ENCODE assay signal across 18 cellular contexts in the genomic region with DNA sequence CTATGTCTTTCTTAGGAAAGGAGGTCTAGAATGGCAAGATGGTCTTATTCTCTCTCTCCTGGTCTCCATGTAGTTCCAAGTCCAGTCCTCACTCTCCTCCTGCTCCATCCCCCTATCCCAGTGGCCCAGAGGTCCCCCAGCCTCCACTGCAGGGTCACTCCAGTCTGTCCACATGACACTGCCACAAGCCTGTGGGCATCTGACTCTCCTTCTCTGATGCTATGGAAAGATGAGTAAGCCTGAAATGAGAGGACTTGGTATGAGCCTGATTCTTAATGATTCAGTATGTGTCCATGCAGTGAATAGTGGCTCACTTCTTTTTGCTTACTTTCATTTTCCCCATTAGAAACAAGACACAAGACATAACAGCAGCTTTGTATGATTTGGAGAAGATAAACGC.
A peak's percentile ranks its signal among the peaks of the same experiment; 100 is the strongest.
DNase-seq lines count a peak whose midpoint lies in the region; TF ChIP-seq lines count a peak whose summit lies in the region.
"Had no signal": no experiment of that assay in that cellular context is flagged by ENCODE, and none has a peak within 500 bp of the region (broad histone marks: within the 10 kb centered on the region; RNA-seq: fewer than 3 reads in every experiment).

No MANE protein-coding gene starts in this region.

- peak overlapping the region; percentile 32 for H3K4me3 ChIP-seq in coronary artery
- H3K4me3 ChIP-seq in osteoblast (ENCODE audit: insufficient read depth, low read length) = peak overlapping the region; percentile 57
- no peak overlapping the region for H3K4me3 ChIP-seq in esophagus muscularis mucosa
- H3K4me3 ChIP-seq: BLaER1, HAP-1, lung, neural progenitor cell, uterus had no signal

- H3K27ac ChIP-seq in coronary artery (peak overlapping the region; percentile 35 to 79), osteoblast (ENCODE audit: low read depth, low read length) (peak overlapping the region; percentile 94), esophagus muscularis mucosa (replicated peaks in 1 of 4) (no peak overlapping the region)
- H3K27ac ChIP-seq: BLaER1, neural progenitor cell, uterus had no signal

- TF ChIP-seq EP300 in esophagus muscularis mucosa (IDR thresholded peaks at IDR 0.05) = no peak

- 56% methylated on average over 1 of the region's 1 CpG for WGBS in esophagus muscularis mucosa

- DNase-seq in COLO829 (ENCODE audit: low spot score) = peak; percentile 35
- peak; percentile 75 for DNase-seq in RKO (ENCODE audit: low spot score)
- no peak for DNase-seq in coronary artery (ENCODE audit: low spot score)
- DNase-seq in osteoblast (ENCODE audit: insufficient read length, low spot score, missing footprints) = peak; percentile 72
- no peak for DNase-seq in esophagus muscularis mucosa (ENCODE audit: extremely low spot score)
- no peak for DNase-seq in islet precursor cell
- no peak for DNase-seq in stimulated activated CD4-positive, alpha-beta T cell treated with anti-CD3 and anti-CD28 coated beads, Interleukin-4, amount 100 ng/mL, for 1 hour
- no peak for DNase-seq in globus pallidus (ENCODE audit: low spot score)
- DNase-seq: activated CD4-positive, CD25-positive, alpha-beta regulatory T cell treated with anti-CD3 and anti-CD28 coated beads, Interleukin-2, amount 50 U/mL, for 72 hours; activated naive CD8-positive, alpha-beta T cell treated with anti-CD3 and anti-CD28 coated beads, Interleukin-2, amount 10 ng/mL, durations not matched to agents 7 days and 5 days; NCI-H2227 treated with DMSO at 0.1 percent for 48 hours; stimulated activated CD4-positive, alpha-beta T cell treated with anti-CD3 and anti-CD28 coated beads, Interleukin-15, amount 100 ng/mL, for 24 hours; stimulated activated CD8-positive, alpha-beta memory T cell treated with anti-CD3 and anti-CD28 coated beads, Interleukin-4, amount 100 ng/mL, for 48 hours; uterus had no signal

- no peak overlapping the region for H2AFZ ChIP-seq in osteoblast (ENCODE audit: low read length)
- H2AFZ ChIP-seq: neural progenitor cell had no signal

- no peaks in the 10 kb centered on the region for H4K20me1 ChIP-seq in osteoblast (ENCODE audit: insufficient read depth, low read length)
- H4K20me1 ChIP-seq: BLaER1 had no signal

- H3K4me1 ChIP-seq in osteoblast (ENCODE audit: insufficient read depth, low read length) = peaks cover 5% of the 10 kb centered on the region
- no peaks in the 10 kb centered on the region for H3K4me1 ChIP-seq in esophagus muscularis mucosa
- H3K4me1 ChIP-seq: BLaER1, HAP-1, neural progenitor cell, uterus had no signal

- intact Hi-C loops in esophagus muscularis mucosa (cut with DNase I) = no loop called here

- H3K4me2 ChIP-seq in osteoblast (ENCODE audit: insufficient read depth, low read length) = peak overlapping the region; percentile 76
- H3K4me2 ChIP-seq: BLaER1, neural progenitor cell had no signal

- H3K79me2 ChIP-seq in osteoblast (ENCODE audit: insufficient read depth, low read length) = no peaks in the 10 kb centered on the region

- TF ChIP-seq CTCF in coronary artery (IDR thresholded peaks at IDR 0.05) (no peak), osteoblast (IDR thresholded peaks at IDR 0.05; ENCODE audit: extremely low read depth, low read depth, low read length) (no peak), esophagus muscularis mucosa (IDR thresholded peaks at IDR 0.05) (no peak)

- H3K9me3 ChIP-seq in osteoblast (ENCODE audit: low read depth, low read length) (no peaks in the 10 kb centered on the region), esophagus muscularis mucosa (no peaks in the 10 kb centered on the region)
- H3K9me3 ChIP-seq: BLaER1, HAP-1, uterus had no signal

- no peak for TF ChIP-seq POLR2A in esophagus muscularis mucosa (IDR thresholded peaks at IDR 0.05; ENCODE audit: low read depth)

- H3K36me3 ChIP-seq in osteoblast (ENCODE audit: insufficient read depth, low read length) = no peaks in the 10 kb centered on the region
- H3K36me3 ChIP-seq in esophagus muscularis mucosa = no peaks in the 10 kb centered on the region
- H3K36me3 ChIP-seq: BLaER1, HAP-1, neural progenitor cell, uterus had no signal

- H3K27me3 ChIP-seq in osteoblast (ENCODE audit: insufficient read depth, low read length) = no peaks in the 10 kb centered on the region
- H3K27me3 ChIP-seq in esophagus muscularis mucosa = no peaks in the 10 kb centered on the region
- H3K27me3 ChIP-seq: BLaER1, neural progenitor cell, uterus had no signal

Comparison
In these comparisons a context has a peak if more than half of its experiments do, and no peak if none do; other contexts are left out.
1. DNase-seq: peak in COLO829 (single experiment), RKO (single experiment) and osteoblast (single experiment); none in coronary artery (single experiment), esophagus muscularis mucosa (single experiment), islet precursor cell (single experiment), stimulated activated CD4-positive, alpha-beta T cell treated with anti-CD3 and anti-CD28 coated beads, Interleukin-4, amount 100 ng/mL, for 1 hour (single experiment) and globus pallidus (single experiment).
2. H3K27ac ChIP-seq: peak in coronary artery (2 of 2) and osteoblast (single experiment); none in esophagus muscularis mucosa (0 of 4).
3. H3K4me3 ChIP-seq: peak in coronary artery (single experiment) and osteoblast (single experiment); none in esophagus muscularis mucosa (0 of 4).